ENCODE assay signal across 28 cellular contexts in the genomic region with DNA sequence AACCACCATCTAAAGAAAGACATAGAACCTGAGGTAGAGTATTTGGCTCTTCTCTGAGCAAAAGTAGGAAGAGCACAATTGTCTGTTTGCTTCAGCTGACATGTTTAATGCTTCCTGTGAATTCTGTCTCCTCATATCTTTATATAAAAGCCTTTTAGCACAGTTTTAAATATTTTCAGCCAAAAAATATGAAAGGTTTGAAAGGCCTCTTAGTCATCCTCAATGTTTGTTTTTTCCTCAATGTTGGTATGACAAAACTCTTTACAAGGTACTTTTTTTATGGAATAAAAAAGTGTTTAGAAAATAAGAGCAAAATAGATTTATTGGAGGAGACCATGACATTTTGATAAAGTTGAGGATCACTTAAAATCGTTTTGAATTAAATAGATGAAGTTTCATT.
"Had no signal": no experiment of that assay in that cellular context is flagged by ENCODE, and none has a peak within 500 bp of the region (broad histone marks: within the 10 kb centered on the region; RNA-seq: fewer than 3 reads in every experiment).

No MANE protein-coding gene starts in this region.

- H3K4me2 ChIP-seq: hepatocyte had no signal

- H2AFZ ChIP-seq: hepatocyte had no signal

- H3K27me3 ChIP-seq: adrenal gland, ascending aorta, brain microvascular endothelial cell, esophagus muscularis mucosa, hepatocyte, ovary, thyroid gland, upper lobe of right lung had no signal

- ATAC-seq: activated CD8-positive, alpha-beta T cell treated with anti-CD3 and anti-CD28 coated beads, Interleukin-2, amount 10 ng/mL, durations not matched to agents 7 days and 5 days; activated naive CD4-positive, alpha-beta T cell treated with anti-CD3 and anti-CD28 coated beads, Interleukin-2, amount 50 U/mL, for 72 hours; activated T-helper 17 cell treated with anti-CD3 and anti-CD28 coated beads, Interleukin-2, amount 50 U/mL, for 72 hours; effector memory CD8-positive, alpha-beta T cell; natural killer cell treated with Interleukin-12 subunit alpha and Interleukin-12 subunit beta and Interleukin-15 and Interleukin-18, amount 100 ng/mL, for 72 hours; T-cell; upper lobe of right lung had no signal

- H3K27ac ChIP-seq: adrenal gland, ascending aorta, brain microvascular endothelial cell, esophagus muscularis mucosa, hepatocyte, left ventricle myocardium inferior, ovary, prostate gland, thyroid gland, upper lobe of right lung had no signal

- H3K9me3 ChIP-seq: adrenal gland, ascending aorta, esophagus muscularis mucosa, left ventricle myocardium inferior, ovary, prostate gland, thyroid gland, upper lobe of right lung had no signal

- H3K4me1 ChIP-seq: adrenal gland, ascending aorta, esophagus muscularis mucosa, left ventricle myocardium inferior, prostate gland, thyroid gland, upper lobe of right lung had no signal

- H3K4me3 ChIP-seq: ascending aorta, esophagus muscularis mucosa, hepatocyte, left ventricle myocardium inferior, ovary, prostate gland, thyroid gland, upper lobe of right lung had no signal

- H3K36me3 ChIP-seq: adrenal gland, ascending aorta, brain microvascular endothelial cell, esophagus muscularis mucosa, left ventricle myocardium inferior, ovary, prostate gland, thyroid gland, upper lobe of right lung had no signal

- DNase-seq: activated CD4-positive, alpha-beta T cell treated with anti-CD3 and anti-CD28 coated beads for 1 hour; activated CD4-positive, alpha-beta T cell treated with anti-CD3 and anti-CD28 coated beads, Interleukin-2, amount 50 U/mL, for 1 hour; activated CD8-positive, alpha-beta T cell treated with anti-CD3 and anti-CD28 coated beads, Interleukin-2, amount 10 ng/mL, durations not matched to agents 7 days and 5 days; activated T-cell treated with anti-CD3 and anti-CD28 coated beads, Interleukin-2, amount 50 U/mL, for 24 hours; adrenal gland; brain microvascular endothelial cell; central memory CD4-positive, alpha-beta T cell; effector memory CD8-positive, alpha-beta T cell; foreskin melanocyte; immature natural killer cell; kidney glomerular epithelial cell; left ventricle myocardium inferior; midbrain; ovary; stimulated activated CD4-positive, alpha-beta T cell treated with anti-CD3 and anti-CD28 coated beads, Interleukin-12 subunit alpha, Interleukin-12 subunit beta, amount 100 ng/mL, for 4 hours; substantia nigra; T-cell; thyroid gland; upper lobe of right lung had no signal

- FAIRE-seq: colon, TTC549 had no signal
